Comparison of ENCODE assay signal across 23 cellular contexts in genomic region chr10:99551616-99552015, GRCh38. TPM values are rescaled to one million over a fixed set of nuclear protein-coding genes. Genes with fewer than 3 reads are reported as not detected.
"Had no signal": no experiment of that assay in that cellular context is flagged by ENCODE, and none has a peak within 500 bp of the region (broad histone marks: within the 10 kb centered on the region; RNA-seq: fewer than 3 reads in every experiment).

No MANE protein-coding gene starts in this region.

- H3K9ac ChIP-seq: parathyroid adenoma had no signal

- DNase-seq: activated CD4-positive, alpha-beta T cell treated with anti-CD3 and anti-CD28 coated beads, Interleukin-2, amount 10 ng/mL, durations not matched to agents 24 days and 14 days; activated CD8-positive, alpha-beta memory T cell treated with anti-CD3 and anti-CD28 coated beads, Interleukin-2, amount 10 ng/mL, durations not matched to agents 7 days and 5 days; activated CD8-positive, alpha-beta T cell treated with anti-CD3 and anti-CD28 coated beads for 36 hours; activated gamma-delta T cell treated with Interleukin-2 at 50 U/mL for 16 hours; activated T-cell treated with anti-CD3 and anti-CD28 coated beads for 4 hours; dermis blood vessel endothelial cell; effector memory CD4-positive, alpha-beta T cell; kidney glomerular epithelial cell; left lung; midbrain; right lobe of liver; stimulated activated CD4-positive, alpha-beta T cell treated with anti-CD3 and anti-CD28 coated beads, Interleukin-4, amount 100 ng/mL, for 1 hour; stimulated activated naive CD4-positive, alpha-beta T cell; upper lobe of right lung had no signal

- H3K9me3 ChIP-seq: left lung, right lobe of liver, upper lobe of right lung had no signal

- H3K4me1 Mint-ChIP-seq: activated naive CD4-positive, alpha-beta T cell treated with anti-CD3 and anti-CD28 coated beads, Interleukin-2, amount 50 U/mL, for 24 hours had no signal

- H3K79me2 ChIP-seq: hepatocyte, parathyroid adenoma had no signal

- H3K4me2 ChIP-seq: hepatocyte had no signal

- H3K27me3 ChIP-seq: right lobe of liver had no signal

- H3K4me1 ChIP-seq: left lung, parathyroid adenoma, right lobe of liver, upper lobe of right lung had no signal

- H3K9me3 Mint-ChIP-seq: activated CD4-positive, alpha-beta T cell treated with anti-CD3 and anti-CD28 coated beads, Interleukin-2, amount 10 ng/mL, durations not matched to agents 24 days and 14 days; activated CD8-positive, alpha-beta T cell treated with anti-CD3 and anti-CD28 coated beads for 36 hours; activated naive CD4-positive, alpha-beta T cell treated with anti-CD3 and anti-CD28 coated beads, Interleukin-2, amount 50 U/mL, for 24 hours had no signal

- H3K36me3 ChIP-seq: left lung, right lobe of liver, upper lobe of right lung had no signal

- H3K27ac Mint-ChIP-seq: activated CD4-positive, alpha-beta T cell treated with anti-CD3 and anti-CD28 coated beads, Interleukin-2, amount 10 ng/mL, durations not matched to agents 24 days and 14 days; activated CD8-positive, alpha-beta memory T cell treated with anti-CD3 and anti-CD28 coated beads, Interleukin-2, amount 10 ng/mL, durations not matched to agents 7 days and 5 days; activated CD8-positive, alpha-beta T cell treated with anti-CD3 and anti-CD28 coated beads for 36 hours; activated naive CD4-positive, alpha-beta T cell treated with anti-CD3 and anti-CD28 coated beads, Interleukin-2, amount 50 U/mL, for 24 hours had no signal

- H2AFZ ChIP-seq: hepatocyte, parathyroid adenoma had no signal

- H3K4me3 Mint-ChIP-seq: activated CD4-positive, alpha-beta T cell treated with anti-CD3 and anti-CD28 coated beads, Interleukin-2, amount 10 ng/mL, durations not matched to agents 24 days and 14 days; activated CD8-positive, alpha-beta memory T cell treated with anti-CD3 and anti-CD28 coated beads, Interleukin-2, amount 10 ng/mL, durations not matched to agents 7 days and 5 days; activated CD8-positive, alpha-beta T cell treated with anti-CD3 and anti-CD28 coated beads for 36 hours; activated naive CD4-positive, alpha-beta T cell treated with anti-CD3 and anti-CD28 coated beads, Interleukin-2, amount 50 U/mL, for 24 hours had no signal

- H3K36me3 Mint-ChIP-seq: activated CD8-positive, alpha-beta memory T cell treated with anti-CD3 and anti-CD28 coated beads, Interleukin-2, amount 10 ng/mL, durations not matched to agents 7 days and 5 days; activated naive CD4-positive, alpha-beta T cell treated with anti-CD3 and anti-CD28 coated beads, Interleukin-2, amount 50 U/mL, for 24 hours; brain had no signal

- H3K27ac ChIP-seq: hepatocyte, left lung, parathyroid adenoma, right lobe of liver, upper lobe of right lung had no signal

- ATAC-seq: activated CD4-positive, CD25-positive, alpha-beta regulatory T cell treated with anti-CD3 and anti-CD28 coated beads, Interleukin-2, amount 50 U/mL, for 24 hours; activated CD8-positive, alpha-beta memory T cell treated with anti-CD3 and anti-CD28 coated beads, Interleukin-2, amount 10 ng/mL, durations not matched to agents 7 days and 5 days; activated CD8-positive, alpha-beta T cell treated with anti-CD3 and anti-CD28 coated beads for 36 hours; left lung; right lobe of liver; upper lobe of right lung had no signal

- H3K4me3 ChIP-seq: hepatocyte, left lung, lung, right lobe of liver, upper lobe of right lung had no signal

RNA-seq across cellular contexts. Expression of gene NKX2-3, which starts 18.9 kb away (rescaled TPM):
- total RNA-seq: activated CD4-positive, alpha-beta T cell treated with anti-CD3 and anti-CD28 coated beads, Interleukin-2, amount 10 ng/mL, durations not matched to agents 24 days and 14 days; activated CD8-positive, alpha-beta memory T cell treated with anti-CD3 and anti-CD28 coated beads, Interleukin-2, amount 10 ng/mL, durations not matched to agents 7 days and 5 days; activated CD8-positive, alpha-beta T cell treated with anti-CD3 and anti-CD28 coated beads for 36 hours; dermis blood vessel endothelial cell; left lung; lung; subcutaneous adipose tissue; T-helper 2 cell treated with Interferon-gamma antibody and Interleukin-4, amounts not matched to agents 100 ng/mL and 5 ng/mL, for 36 hours had no signal
- polyA plus RNA-seq: hepatocyte, lung, neural cell had no signal
